ENCODE assay signal across 1 cellular context in genomic region chr5:151015974-151016587, GRCh38.
TF ChIP-seq lines count a peak whose summit lies in the region.

No MANE protein-coding gene starts in this region.

TF ChIP-seq in K562, 482 proteins besides CTCF, POLR2A, EP300 and RAD21 (continued from another document and continues in another):
- TF ChIP-seq ZNF507 (tag; conservative IDR thresholded peaks at IDR 0.05) (no peak), SLC30A9 (CRISPR knock-in tag; IDR thresholded peaks at IDR 0.05) (no peak), ARID2 (IDR thresholded peaks at IDR 0.05) (no peak), PURB (CRISPR knock-in tag; IDR thresholded peaks at IDR 0.05; ENCODE audit: low read depth) (no peak), MTA2 (IDR thresholded peaks at IDR 0.05; ENCODE audit: low read depth) (peak; percentile 1; the same call in 1 of the 2 replicates), ARNT (IDR thresholded peaks at IDR 0.05) (0 out of 4 replicates have a peak, but pooled peaks of 1 of the 2 experiments have one; percentile 29), L3MBTL2 (IDR thresholded peaks at IDR 0.05) (no peak), TSHZ1 (CRISPR knock-in tag; IDR thresholded peaks at IDR 0.05) (no peak), NCOA2 (IDR thresholded peaks at IDR 0.05; ENCODE audit: partially characterized antibody in 2 of 2) (no peak), KLF16 (IDR thresholded peaks at IDR 0.05) (no peak), MTA1 (IDR thresholded peaks at IDR 0.05; ENCODE audit: borderline replicate concordance) (no peak), TARDBP (IDR thresholded peaks at IDR 0.05) (no peak), C11orf30 (IDR thresholded peaks at IDR 0.05; ENCODE audit: low read depth) (no peak), RBM14 (IDR thresholded peaks at IDR 0.05; ENCODE audit: borderline replicate concordance, insufficient read depth, low read depth, low read length) (no peak), ZNF512 (tag; IDR thresholded peaks at IDR 0.05) (no peak), ZNF408 (CRISPR knock-in tag; IDR thresholded peaks at IDR 0.05; ENCODE audit: low read depth) (no peak), CTBP1 (IDR thresholded peaks at IDR 0.05; ENCODE audit: borderline replicate concordance) (peak; percentile 47; the same call in 1 of the 2 replicates), NRF1 (conservative IDR thresholded peaks at IDR 0.05 in 1 of 2, IDR thresholded peaks at IDR 0.05 in 1 of 2) (0 out of 4 replicates have a peak, but pooled peaks of 1 of the 2 experiments have one; percentile 4), FOXK2 (conservative IDR thresholded peaks at IDR 0.05 in 1 of 2, IDR thresholded peaks at IDR 0.05 in 1 of 2; ENCODE audit: low read depth in 2 of 2) (peak; percentile 49 to 56; a peak in 3 of 4 replicates), TBP (optimal IDR thresholded peaks at IDR 0.05; ENCODE audit: low read depth, low read length) (peak; percentile 28), XRCC5 (IDR thresholded peaks at IDR 0.05; ENCODE audit: low read depth, low read length) (no peak), ZNF639 (CRISPR knock-in tag; conservative IDR thresholded peaks at IDR 0.05 in 1 of 2, IDR thresholded peaks at IDR 0.05 in 1 of 2) (no peak), BACH1 (tag; IDR thresholded peaks at IDR 0.05) (0 out of 2 replicates have a peak, but pooled peaks have one; percentile 40), ZBTB5 (IDR thresholded peaks at IDR 0.05) (peak; percentile 90), GATAD2A (IDR thresholded peaks at IDR 0.05) (0 out of 2 replicates have a peak, but pooled peaks have one; percentile 32), ZNF175 (CRISPR knock-in tag; IDR thresholded peaks at IDR 0.05; ENCODE audit: low read depth) (peak; percentile 31; the same call in 1 of the 2 replicates), ATF7 (IDR thresholded peaks at IDR 0.05) (peak; percentile 37; the same call in 1 of the 2 replicates), MTA3 (IDR thresholded peaks at IDR 0.05; ENCODE audit: borderline replicate concordance) (0 out of 2 replicates have a peak, but pooled peaks have one; percentile 13), ZNF445 (CRISPR knock-in tag; IDR thresholded peaks at IDR 0.05; ENCODE audit: low read depth) (no peak), ELF2 (CRISPR knock-in tag; IDR thresholded peaks at IDR 0.05) (no peak), POLR2H (tag; IDR thresholded peaks at IDR 0.05; ENCODE audit: low read depth) (peak; percentile 72), NBN (IDR thresholded peaks at IDR 0.05; ENCODE audit: low read depth) (peak; percentile 76; the same call in 1 of the 2 replicates), NFXL1 (CRISPR knock-in tag; IDR thresholded peaks at IDR 0.05) (0 out of 2 replicates have a peak, but pooled peaks have one; percentile 23), HDAC1 (IDR thresholded peaks at IDR 0.05) (0 out of 4 replicates have a peak, but pooled peaks of 1 of the 2 experiments have one; percentile 10), SMAD4 (CRISPR knock-in tag; conservative IDR thresholded peaks at IDR 0.05) (peak; percentile 76; the same call in 1 of the 2 replicates), KDM5B (IDR thresholded peaks at IDR 0.05; ENCODE audit: insufficient replicate concordance, low read depth, low read length) (peak; percentile 59), FOSL1 (tag; conservative IDR thresholded peaks at IDR 0.05) (peak; percentile 56), RBFOX2 (IDR thresholded peaks at IDR 0.05; ENCODE audit: low read depth, low read length) (no peak), MBD1 (CRISPR knock-in tag; IDR thresholded peaks at IDR 0.05) (no peak), SMARCA4 (IDR thresholded peaks at IDR 0.05) (peak; percentile 87; the same call in 1 of the 2 replicates), ZNF583 (CRISPR knock-in tag; IDR thresholded peaks at IDR 0.05) (no peak), CSDE1 (IDR thresholded peaks at IDR 0.05) (no peak), GTF3C2 (IDR thresholded peaks at IDR 0.05; ENCODE audit: borderline replicate concordance, extremely low read depth, insufficient read length) (no peak), TRIM24 (IDR thresholded peaks at IDR 0.05) (peak in 1 of 2 experiments; percentile 14; a peak in 1 of 4 replicates), ETV1 (tag; conservative IDR thresholded peaks at IDR 0.05; ENCODE audit: low read depth) (no peak), RREB1 (CRISPR knock-in tag; IDR thresholded peaks at IDR 0.05) (no peak), KDM1A (IDR thresholded peaks at IDR 0.05) (peak; percentile 8 to 65; a peak in 3 of 4 replicates), RBBP5 (IDR thresholded peaks at IDR 0.05; ENCODE audit: borderline replicate concordance, insufficient read depth, low read length, poor library complexity, severe bottlenecking) (peak; percentile 77), RB1 (IDR thresholded peaks at IDR 0.05; ENCODE audit: low read depth) (no peak), CXXC5 (CRISPR knock-in tag; IDR thresholded peaks at IDR 0.05) (peak; percentile 46; the same call in 1 of the 2 replicates)
